In genomic region chr2:48721158-48721557, GRCh38 we compare ENCODE assay signal across 39 cellular contexts. TPM values are rescaled to one million over a fixed set of nuclear protein-coding genes. Genes with fewer than 3 reads are reported as not detected.
"Had no signal": no experiment of that assay in that cellular context is flagged by ENCODE, and none has a peak within 500 bp of the region (broad histone marks: within the 10 kb centered on the region; RNA-seq: fewer than 3 reads in every experiment).

No MANE protein-coding gene starts in this region.

- H3K4me3 Mint-ChIP-seq: activated CD4-positive, alpha-beta memory T cell treated with anti-CD3 and anti-CD28 coated beads for 36 hours; activated CD4-positive, alpha-beta T cell treated with anti-CD3 and anti-CD28 coated beads for 36 hours; activated CD4-positive, alpha-beta T cell treated with anti-CD3 and anti-CD28 coated beads, Interleukin-2, amount 10 ng/mL, durations not matched to agents 24 days and 14 days; activated CD8-positive, alpha-beta memory T cell treated with anti-CD3 and anti-CD28 coated beads, Interleukin-2, amount 10 ng/mL, durations not matched to agents 7 days and 5 days; activated CD8-positive, alpha-beta T cell treated with anti-CD3 and anti-CD28 coated beads, Interleukin-2, amount 10 ng/mL, durations not matched to agents 7 days and 5 days; activated naive CD4-positive, alpha-beta T cell treated with anti-CD3 and anti-CD28 coated beads for 36 hours; activated naive CD4-positive, alpha-beta T cell treated with anti-CD3 and anti-CD28 coated beads, Interleukin-2, amount 50 U/mL, for 24 hours; activated naive CD8-positive, alpha-beta T cell treated with anti-CD3 and anti-CD28 coated beads for 36 hours; activated naive CD8-positive, alpha-beta T cell treated with anti-CD3 and anti-CD28 coated beads, Interleukin-2, amount 50 U/mL, for 24 hours; activated T-helper 1 cell treated with anti-CD3 and anti-CD28 coated beads, Interleukin-12 subunit alpha, Interleukin-12 subunit beta, Interleukin-2, Interleukin-4 antibody, amounts not matched to agents 30 ng/mL and 10 ng/mL and 1 ng/mL, durations not matched to agents 14 hours and 24 hours and 36 hours; brain; endodermal cell; T-helper 17 cell; T-helper 2 cell treated with Interferon-gamma antibody and Interleukin-4, amounts not matched to agents 5 μg/mL and 100 μg/mL, for 36 hours had no signal

- H3K9me3 Mint-ChIP-seq: activated CD4-positive, alpha-beta memory T cell treated with anti-CD3 and anti-CD28 coated beads for 36 hours; activated CD4-positive, alpha-beta T cell treated with anti-CD3 and anti-CD28 coated beads, Interleukin-2, amount 10 ng/mL, durations not matched to agents 24 days and 14 days; activated naive CD4-positive, alpha-beta T cell treated with anti-CD3 and anti-CD28 coated beads for 36 hours; activated naive CD4-positive, alpha-beta T cell treated with anti-CD3 and anti-CD28 coated beads, Interleukin-2, amount 50 U/mL, for 24 hours; activated naive CD8-positive, alpha-beta T cell treated with anti-CD3 and anti-CD28 coated beads for 36 hours; activated naive CD8-positive, alpha-beta T cell treated with anti-CD3 and anti-CD28 coated beads, Interleukin-2, amount 50 U/mL, for 24 hours; activated T-helper 1 cell treated with anti-CD3 and anti-CD28 coated beads, Interleukin-12 subunit alpha, Interleukin-12 subunit beta, Interleukin-2, Interleukin-4 antibody, amounts not matched to agents 30 ng/mL and 10 ng/mL and 1 ng/mL, durations not matched to agents 14 hours and 24 hours and 36 hours; activated T-helper 2 cell treated with anti-CD3 and anti-CD28 coated beads, Interferon-gamma antibody, Interleukin-2, Interleukin-4, amounts not matched to agents 10 μg/mL and 5 μg/mL and 100 μg/mL, durations not matched to agents 14 hours and 24 hours and 36 hours; brain; endodermal cell; T-helper 2 cell treated with Interferon-gamma antibody and Interleukin-4, amounts not matched to agents 5 μg/mL and 100 μg/mL, for 36 hours had no signal

- H3K27me3 Mint-ChIP-seq: activated CD8-positive, alpha-beta memory T cell treated with anti-CD3 and anti-CD28 coated beads, Interleukin-2, amount 10 ng/mL, durations not matched to agents 7 days and 5 days; activated naive CD8-positive, alpha-beta T cell treated with anti-CD3 and anti-CD28 coated beads for 36 hours had no signal

- H3K9me3 ChIP-seq: adrenal gland, ascending aorta, breast epithelium, colonic mucosa, gastrocnemius medialis, heart left ventricle had no signal

- H3K4me3 ChIP-seq: adrenal gland, ascending aorta, breast epithelium, cardiac muscle cell, colonic mucosa, gastrocnemius medialis, heart left ventricle had no signal

- H3K27ac ChIP-seq: adrenal gland, ascending aorta, breast epithelium, cardiac muscle cell, colonic mucosa, foreskin keratinocyte, gastrocnemius medialis, heart left ventricle had no signal

- H3K36me3 ChIP-seq: adrenal gland, ascending aorta, breast epithelium, cardiac muscle cell, colonic mucosa, gastrocnemius medialis, heart left ventricle had no signal

- H3K4me1 Mint-ChIP-seq: activated CD4-positive, alpha-beta T cell treated with anti-CD3 and anti-CD28 coated beads for 36 hours; activated CD4-positive, alpha-beta T cell treated with anti-CD3 and anti-CD28 coated beads, Interleukin-2, amount 10 ng/mL, durations not matched to agents 24 days and 14 days; activated CD8-positive, alpha-beta memory T cell treated with anti-CD3 and anti-CD28 coated beads, Interleukin-2, amount 10 ng/mL, durations not matched to agents 7 days and 5 days; activated naive CD4-positive, alpha-beta T cell treated with anti-CD3 and anti-CD28 coated beads, Interleukin-2, amount 50 U/mL, for 24 hours; activated naive CD8-positive, alpha-beta T cell treated with anti-CD3 and anti-CD28 coated beads for 36 hours; activated naive CD8-positive, alpha-beta T cell treated with anti-CD3 and anti-CD28 coated beads, Interleukin-2, amount 50 U/mL, for 24 hours; T-helper 17 cell had no signal

- H3K36me3 Mint-ChIP-seq: activated CD4-positive, alpha-beta memory T cell treated with anti-CD3 and anti-CD28 coated beads for 36 hours; activated CD8-positive, alpha-beta memory T cell treated with anti-CD3 and anti-CD28 coated beads, Interleukin-2, amount 10 ng/mL, durations not matched to agents 7 days and 5 days; activated naive CD4-positive, alpha-beta T cell treated with anti-CD3 and anti-CD28 coated beads, Interleukin-2, amount 50 U/mL, for 24 hours; activated naive CD8-positive, alpha-beta T cell treated with anti-CD3 and anti-CD28 coated beads for 36 hours; brain had no signal

- H3K4me1 ChIP-seq: adrenal gland, ascending aorta, breast epithelium, colonic mucosa, gastrocnemius medialis, heart left ventricle had no signal

- ATAC-seq: activated CD4-positive, alpha-beta T cell treated with anti-CD3 and anti-CD28 coated beads for 36 hours; activated CD8-positive, alpha-beta memory T cell treated with anti-CD3 and anti-CD28 coated beads, Interleukin-2, amount 10 ng/mL, durations not matched to agents 7 days and 5 days; activated CD8-positive, alpha-beta T cell treated with anti-CD3 and anti-CD28 coated beads, Interleukin-2, amount 10 ng/mL, durations not matched to agents 7 days and 5 days; activated naive CD8-positive, alpha-beta T cell treated with anti-CD3 and anti-CD28 coated beads, Interleukin-2, amount 50 U/mL, for 24 hours; esophagus mucosa; foreskin keratinocyte; gastrocnemius medialis; heart left ventricle; T-helper 17 cell had no signal

- DNase-seq: activated CD4-positive, alpha-beta memory T cell treated with anti-CD3 and anti-CD28 coated beads for 36 hours; activated CD4-positive, alpha-beta T cell treated with anti-CD3 and anti-CD28 coated beads for 36 hours; activated CD4-positive, alpha-beta T cell treated with anti-CD3 and anti-CD28 coated beads, Interleukin-2, amount 10 ng/mL, durations not matched to agents 24 days and 14 days; activated CD4-positive, CD25-positive, alpha-beta regulatory T cell; activated CD4-positive, CD25-positive, alpha-beta regulatory T cell treated with anti-CD3 and anti-CD28 coated beads, Interleukin-2, amount 50 U/mL, for 72 hours; activated CD8-positive, alpha-beta memory T cell treated with anti-CD3 and anti-CD28 coated beads, Interleukin-2, amount 10 ng/mL, durations not matched to agents 7 days and 5 days; activated CD8-positive, alpha-beta memory T cell treated with anti-CD3 and anti-CD28 coated beads, Interleukin-2, amount 50 U/mL, for 4 hours; activated CD8-positive, alpha-beta T cell treated with anti-CD3 and anti-CD28 coated beads, Interleukin-2, amount 10 ng/mL, durations not matched to agents 7 days and 5 days; activated effector memory CD4-positive, alpha-beta T cell treated with anti-CD3 and anti-CD28 coated beads, Interleukin-2, amount 50 U/mL, for 16 hours; activated naive CD4-positive, alpha-beta T cell treated with anti-CD3 and anti-CD28 coated beads for 36 hours; activated naive CD8-positive, alpha-beta T cell treated with anti-CD3 and anti-CD28 coated beads for 36 hours; activated naive CD8-positive, alpha-beta T cell treated with anti-CD3 and anti-CD28 coated beads, Interleukin-2, amount 50 U/mL, for 24 hours; activated T-cell treated with anti-CD3 and anti-CD28 coated beads, Interleukin-2, amount 50 U/mL, for 1 hour; activated T-cell treated with anti-CD3 and anti-CD28 coated beads, Interleukin-2, amount 50 U/mL, for 48 hours; adrenal gland; central memory CD4-positive, alpha-beta T cell; cerebellar nuclear complex; colonic mucosa; effector memory CD4-positive, alpha-beta T cell; endodermal cell; foreskin keratinocyte; gastrocnemius medialis; glutamatergic neuron; heart left ventricle; T-helper 1 cell; T-helper 17 cell; T1000 had no signal

- H3K27ac Mint-ChIP-seq: activated CD4-positive, alpha-beta memory T cell treated with anti-CD3 and anti-CD28 coated beads for 36 hours; activated CD4-positive, alpha-beta T cell treated with anti-CD3 and anti-CD28 coated beads for 36 hours; activated CD4-positive, alpha-beta T cell treated with anti-CD3 and anti-CD28 coated beads, Interleukin-2, amount 10 ng/mL, durations not matched to agents 24 days and 14 days; activated CD8-positive, alpha-beta memory T cell treated with anti-CD3 and anti-CD28 coated beads, Interleukin-2, amount 10 ng/mL, durations not matched to agents 7 days and 5 days; activated CD8-positive, alpha-beta T cell treated with anti-CD3 and anti-CD28 coated beads, Interleukin-2, amount 10 ng/mL, durations not matched to agents 7 days and 5 days; activated naive CD4-positive, alpha-beta T cell treated with anti-CD3 and anti-CD28 coated beads for 36 hours; activated naive CD4-positive, alpha-beta T cell treated with anti-CD3 and anti-CD28 coated beads, Interleukin-2, amount 50 U/mL, for 24 hours; activated naive CD8-positive, alpha-beta T cell treated with anti-CD3 and anti-CD28 coated beads for 36 hours; activated naive CD8-positive, alpha-beta T cell treated with anti-CD3 and anti-CD28 coated beads, Interleukin-2, amount 50 U/mL, for 24 hours; activated T-helper 1 cell treated with anti-CD3 and anti-CD28 coated beads, Interleukin-12 subunit alpha, Interleukin-12 subunit beta, Interleukin-2, Interleukin-4 antibody, amounts not matched to agents 30 ng/mL and 10 ng/mL and 1 ng/mL, durations not matched to agents 14 hours and 24 hours and 36 hours; brain; endodermal cell; T-helper 17 cell; T-helper 2 cell treated with Interferon-gamma antibody and Interleukin-4, amounts not matched to agents 5 μg/mL and 100 μg/mL, for 36 hours had no signal

- H3K27me3 ChIP-seq: adrenal gland, ascending aorta, breast epithelium, cardiac muscle cell, colonic mucosa, foreskin keratinocyte, gastrocnemius medialis, heart left ventricle had no signal

RNA-seq across cellular contexts. Expression of gene LHCGR, which starts 34.4 kb away (rescaled TPM):
- total RNA-seq: activated CD4-positive, alpha-beta memory T cell treated with anti-CD3 and anti-CD28 coated beads for 36 hours; activated CD4-positive, alpha-beta T cell treated with anti-CD3 and anti-CD28 coated beads for 36 hours; activated CD4-positive, alpha-beta T cell treated with anti-CD3 and anti-CD28 coated beads, Interleukin-2, amount 10 ng/mL, durations not matched to agents 24 days and 14 days; activated CD8-positive, alpha-beta memory T cell treated with anti-CD3 and anti-CD28 coated beads for 36 hours; activated CD8-positive, alpha-beta memory T cell treated with anti-CD3 and anti-CD28 coated beads, Interleukin-2, amount 10 ng/mL, durations not matched to agents 7 days and 5 days; activated CD8-positive, alpha-beta T cell treated with anti-CD3 and anti-CD28 coated beads, Interleukin-2, amount 10 ng/mL, durations not matched to agents 7 days and 5 days; activated naive CD4-positive, alpha-beta T cell treated with anti-CD3 and anti-CD28 coated beads for 36 hours; activated naive CD8-positive, alpha-beta T cell treated with anti-CD3 and anti-CD28 coated beads for 36 hours; activated T-helper 1 cell treated with anti-CD3 and anti-CD28 coated beads, Interleukin-12 subunit alpha, Interleukin-12 subunit beta, Interleukin-2, Interleukin-4 antibody, amounts not matched to agents 30 ng/mL and 10 ng/mL and 1 ng/mL, durations not matched to agents 14 hours and 24 hours and 36 hours; activated T-helper 2 cell treated with anti-CD3 and anti-CD28 coated beads, Interferon-gamma antibody, Interleukin-2, Interleukin-4, amounts not matched to agents 10 μg/mL and 5 μg/mL and 100 μg/mL, durations not matched to agents 14 hours and 24 hours and 36 hours; ascending aorta; colonic mucosa; dermis microvascular lymphatic vessel endothelial cell; endodermal cell; epithelial cell of proximal tubule; esophagus mucosa; foreskin keratinocyte; gastrocnemius medialis; T-helper 17 cell had no signal
- polyA plus RNA-seq: cardiac muscle cell, foreskin keratinocyte had no signal
